Comparison of ENCODE assay signal across 21 cellular contexts in the genomic region with DNA sequence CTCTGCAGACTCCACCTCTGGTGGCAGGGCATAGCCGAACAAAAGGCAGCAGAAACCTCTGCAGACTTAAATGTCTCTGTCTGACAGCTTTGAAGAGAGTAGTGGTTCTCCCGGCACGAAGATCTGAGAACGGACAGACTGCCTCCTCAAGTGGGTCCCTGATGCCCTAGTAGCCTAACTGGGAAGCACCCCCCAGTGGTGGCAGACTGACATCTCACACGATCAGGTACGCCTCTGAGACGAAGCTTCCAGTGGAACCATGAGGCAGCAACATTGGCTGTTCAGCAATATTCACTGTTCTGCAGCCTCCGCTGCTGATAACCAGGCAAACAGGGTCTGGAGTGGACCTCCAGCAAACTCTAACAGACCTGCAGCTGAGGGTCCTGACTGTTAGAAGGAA. TPM values are rescaled to one million over a fixed set of nuclear protein-coding genes. Genes with fewer than 3 reads are reported as not detected.
"Had no signal": no experiment of that assay in that cellular context is flagged by ENCODE, and none has a peak within 500 bp of the region (broad histone marks: within the 10 kb centered on the region; RNA-seq: fewer than 3 reads in every experiment).

No MANE protein-coding gene starts in this region.

RNA-seq across cellular contexts. Expression of gene MROH2B, which starts 48.5 kb away (rescaled TPM):
- total RNA-seq: activated B cell treated with CpG ODN at 0.5 μM for 24 hours; activated CD4-positive, alpha-beta memory T cell treated with anti-CD3 and anti-CD28 coated beads for 36 hours; activated CD4-positive, alpha-beta T cell treated with anti-CD3 and anti-CD28 coated beads, Interleukin-2, amount 10 ng/mL, durations not matched to agents 24 days and 14 days; activated CD8-positive, alpha-beta memory T cell treated with anti-CD3 and anti-CD28 coated beads for 36 hours; activated CD8-positive, alpha-beta T cell treated with anti-CD3 and anti-CD28 coated beads for 36 hours; activated naive CD4-positive, alpha-beta T cell treated with anti-CD3 and anti-CD28 coated beads for 36 hours; activated naive CD4-positive, alpha-beta T cell treated with anti-CD3 and anti-CD28 coated beads, Interleukin-2, amount 50 U/mL, for 72 hours; activated naive CD8-positive, alpha-beta T cell treated with anti-CD3 and anti-CD28 coated beads for 36 hours; activated T-cell treated with anti-CD3 and anti-CD28 coated beads, Interleukin-2, amount 50 U/mL, for 4 hours; activated T-cell treated with anti-CD3 and anti-CD28 coated beads, Interleukin-2, amount 50 U/mL, for 72 hours; activated T-helper 1 cell treated with anti-CD3 and anti-CD28 coated beads, Interleukin-12 subunit alpha, Interleukin-12 subunit beta, Interleukin-2, Interleukin-4 antibody, amounts not matched to agents 30 ng/mL and 10 ng/mL and 1 ng/mL, durations not matched to agents 14 hours and 24 hours and 36 hours; activated T-helper 17 cell treated with anti-CD3 and anti-CD28 coated beads, Interleukin-2, amount 50 U/mL, for 72 hours; aorta; astrocyte; body of pancreas; breast epithelium; cardiac septum; cerebellum; T-helper 1 cell treated with Interleukin-12 subunit alpha and Interleukin-12 subunit beta and Interleukin-4 antibody, amounts not matched to agents 30 ng/mL and 1 ng/mL, for 36 hours; T-helper 17 cell; T-helper 2 cell treated with Interferon-gamma antibody and Interleukin-4, amounts not matched to agents 100 ng/mL and 5 ng/mL, for 36 hours had no signal
- polyA plus RNA-seq: aorta had no signal
